8 cellular contexts compared by ENCODE assay signal in the genomic region with DNA sequence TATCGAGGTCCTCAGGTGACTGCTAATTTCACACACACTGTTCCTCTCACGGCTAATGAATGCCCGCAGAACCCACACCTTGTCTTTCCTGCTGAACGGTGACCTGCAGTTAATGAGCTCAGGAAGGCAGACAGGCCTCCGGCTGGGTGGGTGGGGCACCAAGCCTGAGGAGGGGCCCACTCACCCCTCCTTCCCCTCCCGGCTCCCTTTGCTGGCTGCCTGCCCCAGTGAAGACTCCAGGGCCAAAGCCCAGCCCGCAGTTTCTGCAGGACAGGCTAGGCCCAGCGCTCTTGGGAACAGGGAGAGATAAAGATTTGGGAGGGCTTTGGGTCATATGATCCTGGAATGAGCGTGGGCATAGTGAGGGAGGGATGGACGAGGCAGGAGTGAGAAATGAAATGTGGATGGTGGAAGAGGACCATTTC. TPM values are rescaled to one million over a fixed set of nuclear protein-coding genes. Genes with fewer than 3 reads are reported as not detected.
DNase-seq lines count a peak whose midpoint lies in the region; ATAC-seq and TF ChIP-seq lines count a peak whose summit lies in the region.

No MANE protein-coding gene starts in this region.

- H3K9me3 Mint-ChIP-seq in CD14-positive monocyte, result peaks cover 0 to 11% (median 8%) of the 10 kb centered on the region in 7 donors

- H3K4me1 ChIP-seq in tibial artery, result peaks cover 0 to 39% (median 27%) of the 10 kb centered on the region in 4 donors

- ATAC-seq in SK-N-SH treated with all-trans-retinoic acid at 6 μM for 48 hours (peak; percentile 87), GM21423 (IDR thresholded peaks at IDR 0.05; ENCODE audit: unreplicated experiment) (no peak)

- H3K36me3 Mint-ChIP-seq in CD14-positive monocyte, result peaks cover 4 to 8% of the 10 kb centered on the region in 2 donors

- peaks cover 42 to 49% (median 43%) of the 10 kb centered on the region in 3 donors for H3K27me3 Mint-ChIP-seq in CD14-positive monocyte (ENCODE audit: low read depth in 3 of 3)

- H3K4me3 ChIP-seq in MG63 (no peak overlapping the region), tibial artery (no peak overlapping the region)

- no peaks in the 10 kb centered on the region for H3K27me3 ChIP-seq in MG63
- peaks cover 0 to 3% of the 10 kb centered on the region in 2 donors for H3K27me3 ChIP-seq in tibial artery

- peak overlapping the region; percentile 29 to 47 for H3K27ac ChIP-seq in tibial artery

- H3K36me3 ChIP-seq in MG63 (no peaks in the 10 kb centered on the region), tibial artery (no peaks in the 10 kb centered on the region)

- DNase-seq in MG63 (peak; percentile 60), iPS DF 19.7 (ENCODE audit: low read depth, low spot score) (peak; percentile 63), tibial artery (peak; percentile 65 to 89), SKM-1 treated with dmso at 0.1 percent for 144 hours (lab: John Stamatoyannopoulos, UW; ENCODE audit: unreplicated experiment) (no peak), CD14-positive monocyte (ENCODE audit: low spot score) (no peak)
- DNase-seq in activated CD4-positive, CD25-positive, alpha-beta regulatory T cell treated with anti-CD3 and anti-CD28 coated beads, Interleukin-2, amount 50 U/mL, for 72 hours, result no peak

- H3K9me3 ChIP-seq in MG63 (no peaks in the 10 kb centered on the region), tibial artery (no peaks in the 10 kb centered on the region)

- peaks cover 10% of the 10 kb centered on the region for H3K4me1 Mint-ChIP-seq in CD14-positive monocyte

- TF ChIP-seq CTCF in tibial artery (IDR thresholded peaks at IDR 0.05) (no peak), CD14-positive monocyte (IDR thresholded peaks at IDR 0.05) (no peak)

- intact Hi-C loops in tibial artery (cut with DNase I; ENCODE audit: low total_unique reads) (loop anchor here (5.0 kb wide), 1 partner anchor 35 kb away; no protein-coding TSS in a partner anchor), CD14-positive monocyte (cut with micrococcal nuclease) (no loop called here)

- H3K4me3 Mint-ChIP-seq in CD14-positive monocyte, result no peak overlapping the region

- H3K27ac Mint-ChIP-seq in CD14-positive monocyte, result no peak overlapping the region

TF ChIP-seq in SK-N-SH treated with all-trans-retinoic acid at 6 μM for 48 hours, 23 proteins besides CTCF, POLR2A, EP300 and RAD21:
- TF ChIP-seq PPARA (CRISPR knock-in tag; IDR thresholded peaks at IDR 0.05; ENCODE audit: borderline replicate concordance) (no peak), TOX (CRISPR knock-in tag; IDR thresholded peaks at IDR 0.05; ENCODE audit: borderline replicate concordance) (no peak), CSDC2 (CRISPR knock-in tag; IDR thresholded peaks at IDR 0.05) (no peak), ARNTL (CRISPR knock-in tag; IDR thresholded peaks at IDR 0.05; ENCODE audit: borderline replicate concordance, low read depth) (no peak), ZNF8 (CRISPR knock-in tag; IDR thresholded peaks at IDR 0.05) (no peak)

RNA-seq across cellular contexts. Expression of a gene that starts 26.4 kb away (rescaled TPM):
- not detected in 2 replicates for total RNA-seq in MG63 (2014; rRNA removed; shearing (Covaris generic); ENCODE audit: low replicate concordance)
- not detected for polyA plus RNA-seq in CD14-positive monocyte

Comparison
In these comparisons a context has a peak if more than half of its experiments do, and no peak if none do; other contexts are left out.
1. DNase-seq: peak in MG63 (single experiment), iPS DF 19.7 (single experiment) and tibial artery (2 of 2); none in activated CD4-positive, CD25-positive, alpha-beta regulatory T cell treated with anti-CD3 and anti-CD28 coated beads, Interleukin-2, amount 50 U/mL, for 72 hours (single experiment), SKM-1 treated with dmso at 0.1 percent for 144 hours (single experiment) and CD14-positive monocyte (single experiment).